Comparison of ENCODE assay signal across 1 cellular context in the genomic region with DNA sequence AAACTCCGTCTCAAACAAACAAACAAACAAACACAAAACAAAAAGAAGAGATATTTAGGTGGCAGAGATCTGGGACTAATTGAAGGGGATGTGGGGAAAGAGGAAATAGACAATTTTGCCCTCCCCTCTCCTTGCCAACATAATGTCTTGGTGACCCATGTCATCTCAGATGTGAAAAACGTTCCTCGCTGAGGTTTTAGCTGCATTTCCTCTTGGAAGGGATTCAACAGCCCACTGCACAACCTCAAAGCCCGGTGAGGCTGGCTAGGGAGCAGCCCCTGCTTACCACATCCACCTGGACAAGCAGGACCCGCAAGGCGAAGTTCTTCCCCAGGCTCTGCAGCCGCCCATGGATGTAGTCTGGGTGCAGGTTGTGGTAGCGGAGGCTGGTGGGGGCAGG.
TF ChIP-seq lines count a peak whose summit lies in the region.

No MANE protein-coding gene starts in this region.

TF ChIP-seq in IMR-90, 13 proteins besides CTCF, POLR2A, EP300 and RAD21:
- TF ChIP-seq FOS (IDR thresholded peaks at IDR 0.05; ENCODE audit: low read depth, low read length) = no peak
- TF ChIP-seq RFX5 (IDR thresholded peaks at IDR 0.05; ENCODE audit: low read depth, low read length) = no peak
- TF ChIP-seq, protein P1, sequence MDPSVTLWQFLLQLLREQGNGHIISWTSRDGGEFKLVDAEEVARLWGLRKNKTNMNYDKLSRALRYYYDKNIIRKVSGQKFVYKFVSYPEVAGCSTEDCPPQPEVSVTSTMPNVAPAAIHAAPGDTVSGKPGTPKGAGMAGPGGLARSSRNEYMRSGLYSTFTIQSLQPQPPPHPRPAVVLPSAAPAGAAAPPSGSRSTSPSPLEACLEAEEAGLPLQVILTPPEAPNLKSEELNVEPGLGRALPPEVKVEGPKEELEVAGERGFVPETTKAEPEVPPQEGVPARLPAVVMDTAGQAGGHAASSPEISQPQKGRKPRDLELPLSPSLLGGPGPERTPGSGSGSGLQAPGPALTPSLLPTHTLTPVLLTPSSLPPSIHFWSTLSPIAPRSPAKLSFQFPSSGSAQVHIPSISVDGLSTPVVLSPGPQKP (IDR thresholded peaks at IDR 0.05; ENCODE audit: borderline replicate concordance, low read depth, low read length) = no peak
- TF ChIP-seq MAZ (IDR thresholded peaks at IDR 0.05; ENCODE audit: borderline replicate concordance, low read depth, low read length) = no peak
- no peak for TF ChIP-seq NFE2L2 (IDR thresholded peaks at IDR 0.05; ENCODE audit: low read depth, low read length)
- no peak for TF ChIP-seq BHLHE40 (IDR thresholded peaks at IDR 0.05; ENCODE audit: low read depth, low read length)
- TF ChIP-seq CHD1 (IDR thresholded peaks at IDR 0.05; ENCODE audit: low read depth, low read length) = no peak
